Comparison of ENCODE assay signal across 8 cellular contexts in genomic region chr19:19642506-19643157, GRCh38.
A peak's percentile ranks its signal among the peaks of the same experiment; 100 is the strongest.
DNase-seq lines count a peak whose midpoint lies in the region; TF ChIP-seq lines count a peak whose summit lies in the region.

No MANE protein-coding gene starts in this region.

- H3K4me3 ChIP-seq in AG09309 (ENCODE audit: control insufficient read depth, low read depth, low read length) (peak overlapping the region; percentile 91), iPS DF 6.9 (ENCODE audit: low read length) (peak overlapping the region; percentile 63)

- H3K4me1 ChIP-seq in iPS DF 6.9 (ENCODE audit: control insufficient read depth, insufficient read depth, low read length) = peaks cover 5% of the 10 kb centered on the region

- no peaks in the 10 kb centered on the region for H3K27me3 ChIP-seq in iPS DF 6.9 (ENCODE audit: control insufficient read depth, insufficient read depth, low read length)

- DNase-seq in AG09309 (ENCODE audit: low read depth) = no peak
- peak; percentile 72 for DNase-seq in GM19238 (ENCODE audit: insufficient read length, low spot score)
- peak; percentile 62 for DNase-seq in NAMALWA (ENCODE audit: low spot score)
- peak; percentile 33 for DNase-seq in activated effector memory CD4-positive, alpha-beta T cell treated with Interleukin-2 at 50 U/mL for 16 hours
- DNase-seq in iPS DF 6.9 (ENCODE audit: low read depth, low spot score) = no peak
- peak; percentile 31 for DNase-seq in stimulated activated CD4-positive, alpha-beta T cell treated with anti-CD3 and anti-CD28 coated beads, Interleukin-12 subunit alpha, Interleukin-12 subunit beta, amount 100 ng/mL, for 4 hours
- no peak for DNase-seq in NCI-H526 treated with DMSO at 0.1 percent for 48 hours (lab: John Stamatoyannopoulos, UW)
- DNase-seq in dedifferentiated amniotic fluid mesenchymal stem cell (ENCODE audit: extremely low spot score) = no peak

- peaks cover 27% of the 10 kb centered on the region for H3K36me3 ChIP-seq in iPS DF 6.9 (ENCODE audit: control insufficient read depth, insufficient read depth, low read length)

- no peaks in the 10 kb centered on the region for H3K9me3 ChIP-seq in iPS DF 6.9 (ENCODE audit: control insufficient read depth, insufficient read depth, low read length)

- no peak for TF ChIP-seq CTCF in AG09309 (IDR thresholded peaks at IDR 0.05; ENCODE audit: control insufficient read depth, insufficient read depth, low read depth, low read length, missing control alignments)

- H3K27ac ChIP-seq in iPS DF 6.9 (ENCODE audit: low read length) = no peak overlapping the region

- WGBS in iPS DF 6.9 (ENCODE audit: insufficient coverage, insufficient read length) = no CpG with 5 or more reads among the region's 16 CpGs

Comparison
In these comparisons a context has a peak if more than half of its experiments do, and no peak if none do; other contexts are left out.
1. DNase-seq: peak in GM19238 (single experiment), NAMALWA (single experiment), activated effector memory CD4-positive, alpha-beta T cell treated with Interleukin-2 at 50 U/mL for 16 hours (single experiment) and stimulated activated CD4-positive, alpha-beta T cell treated with anti-CD3 and anti-CD28 coated beads, Interleukin-12 subunit alpha, Interleukin-12 subunit beta, amount 100 ng/mL, for 4 hours (single experiment); none in AG09309 (single experiment), iPS DF 6.9 (single experiment), NCI-H526 treated with DMSO at 0.1 percent for 48 hours (single experiment) and dedifferentiated amniotic fluid mesenchymal stem cell (single experiment).